In genomic region chr16:57805176-57805575, GRCh38 we compare ENCODE assay signal across 17 cellular contexts. TPM values are rescaled to one million over a fixed set of nuclear protein-coding genes. Genes with fewer than 3 reads are reported as not detected.
"Had no signal": no experiment of that assay in that cellular context is flagged by ENCODE, and none has a peak within 500 bp of the region (broad histone marks: within the 10 kb centered on the region; RNA-seq: fewer than 3 reads in every experiment).

No MANE protein-coding gene starts in this region.

- H3K27me3 ChIP-seq: foreskin keratinocyte, uterus had no signal

- H3K9ac ChIP-seq: neural progenitor cell had no signal

- H3K36me3 ChIP-seq: neural progenitor cell, uterus had no signal

- H3K27ac ChIP-seq: coronary artery, foreskin keratinocyte, neural progenitor cell had no signal

- H3K9me3 ChIP-seq: uterus had no signal

- H3K4me3 ChIP-seq: coronary artery, lung, neural progenitor cell, uterus had no signal

- DNase-seq: activated CD4-positive, alpha-beta T cell treated with anti-CD3 and anti-CD28 coated beads for 1 hour; activated CD4-positive, alpha-beta T cell treated with anti-CD3 and anti-CD28 coated beads, Interleukin-2, amount 50 U/mL, for 48 hours; activated naive CD4-positive, alpha-beta T cell treated with anti-CD3 and anti-CD28 coated beads for 36 hours; activated naive CD8-positive, alpha-beta T cell treated with anti-CD3 and anti-CD28 coated beads, Interleukin-2, amount 50 U/mL, for 24 hours; activated T-cell treated with anti-CD3 and anti-CD28 coated beads, Interleukin-2, amount 50 U/mL, for 1 hour; effector CD8-positive, alpha-beta T cell; foreskin keratinocyte; glutamatergic neuron; immature natural killer cell; left cardiac atrium; stimulated activated CD4-positive, alpha-beta T cell treated with anti-CD3 and anti-CD28 coated beads, Interleukin-1b, Interleukin-23, amount 100 ng/mL, for 48 hours; stimulated activated naive CD8-positive, alpha-beta T cell treated with anti-CD3 and anti-CD28 coated beads, Interleukin-15, amount 100 ng/mL, for 72 hours had no signal

- ATAC-seq: activated naive CD8-positive, alpha-beta T cell treated with anti-CD3 and anti-CD28 coated beads, Interleukin-2, amount 50 U/mL, for 24 hours; foreskin keratinocyte; left cardiac atrium; stimulated activated naive CD8-positive, alpha-beta T cell treated with anti-CD3 and anti-CD28 coated beads, Interleukin-15, amount 100 ng/mL, for 72 hours had no signal

RNA-seq across cellular contexts. Expression of gene KIFC3, which starts 2.9 kb away (rescaled TPM):
- total RNA-seq: T-helper 1 cell treated with Interleukin-12 subunit alpha and Interleukin-12 subunit beta and Interleukin-4 antibody, amounts not matched to agents 30 ng/mL and 1 ng/mL, for 36 hours had no signal
